ENCODE assay signal across 8 cellular contexts in the genomic region with DNA sequence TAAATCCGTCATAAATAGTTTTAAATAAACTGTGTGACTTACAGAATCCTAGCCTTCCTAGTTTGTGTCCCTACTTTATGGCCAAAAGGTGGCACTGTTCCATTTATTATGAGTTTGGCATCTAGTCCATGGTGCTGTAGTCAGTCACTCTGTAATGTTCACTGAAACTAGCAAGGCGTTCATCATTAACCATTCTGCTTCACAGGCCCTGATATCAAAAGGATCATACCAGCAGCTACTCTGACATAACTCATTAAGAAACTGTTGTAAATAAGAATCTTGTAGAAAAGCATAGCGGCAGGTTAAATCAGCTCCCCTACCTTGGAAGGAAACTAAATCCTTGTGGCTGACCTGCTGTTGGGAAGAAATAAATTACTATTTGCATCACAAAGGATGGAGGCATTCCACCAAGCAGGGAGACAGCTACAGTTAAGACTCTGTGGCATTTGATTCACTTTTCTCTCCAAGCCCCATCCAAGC.
DNase-seq lines count a peak whose midpoint lies in the region; ATAC-seq, FAIRE-seq and TF ChIP-seq lines count a peak whose summit lies in the region.

No MANE protein-coding gene starts in this region.

- peak; percentile 87 for FAIRE-seq in endothelial cell of umbilical vein (lab: Jason Lieb, UNC)

- intact Hi-C loops in endothelial cell of umbilical vein (cut with micrococcal nuclease), result loop anchor here (1.0 to 5.0 kb wide), 2 partner anchors 137 to 417 kb away; no protein-coding TSS in a partner anchor

- H3K36me3 ChIP-seq in DOHH2 (ENCODE audit: control insufficient read depth, low read length), result no peaks in the 10 kb centered on the region
- H3K36me3 ChIP-seq in H7 (replicated peaks; ENCODE audit: control insufficient read depth, insufficient read depth, low read length), result no peaks in the 10 kb centered on the region
- no peaks in the 10 kb centered on the region for H3K36me3 ChIP-seq in endothelial cell of umbilical vein (ENCODE audit: control insufficient read depth in 2 of 2, extremely low read depth in 1 of 2, insufficient read depth in 2 of 2, low read length in 2 of 2)

- POLR2A ChIA-PET in endothelial cell of umbilical vein (lab: Charles Lee), result no interaction called here

- no peak overlapping the region for H3K27ac ChIP-seq in DOHH2 (ENCODE audit: low read depth, low read length)
- H3K27ac ChIP-seq in endothelial cell of umbilical vein (ENCODE audit: insufficient read depth, low read depth, low read length), result no peak overlapping the region

- H3K4me3 Mint-ChIP-seq in stimulated activated naive CD8-positive, alpha-beta T cell treated with anti-CD3 and anti-CD28 coated beads, Interleukin-15, amount 100 ng/mL, for 72 hours, result no peak overlapping the region

- no peak overlapping the region for H3K4me3 ChIP-seq in DOHH2 (ENCODE audit: low read length)
- H3K4me3 ChIP-seq in H7 (ENCODE audit: insufficient read depth, low read depth, low read length), result no peak overlapping the region
- no peak overlapping the region for H3K4me3 ChIP-seq in endothelial cell of umbilical vein (replicated peaks in 1 of 3; ENCODE audit: insufficient read depth in 1 of 3, low read depth in 1 of 3, low read length in 3 of 3)

- BruUV-seq in endothelial cell of umbilical vein (replicated peaks; lab: Mats Ljungman, UMichigan), result no TSS peak

- no peak overlapping the region for H3K4me2 ChIP-seq in DOHH2 (ENCODE audit: low read length)
- H3K4me2 ChIP-seq in endothelial cell of umbilical vein (ENCODE audit: insufficient read depth, low read length), result no peak overlapping the region

- H3K9me3 Mint-ChIP-seq in stimulated activated naive CD8-positive, alpha-beta T cell treated with anti-CD3 and anti-CD28 coated beads, Interleukin-15, amount 100 ng/mL, for 72 hours, result no peaks in the 10 kb centered on the region

- no peak overlapping the region for H2AFZ ChIP-seq in endothelial cell of umbilical vein (ENCODE audit: low read depth, low read length)

- H3K27me3 Mint-ChIP-seq in stimulated activated naive CD8-positive, alpha-beta T cell treated with anti-CD3 and anti-CD28 coated beads, Interleukin-15, amount 100 ng/mL, for 72 hours, result no peaks in the 10 kb centered on the region

- no peak overlapping the region for H3K9ac ChIP-seq in endothelial cell of umbilical vein (replicated peaks; ENCODE audit: extremely low read depth, insufficient read depth, low read length)

- TF ChIP-seq CTCF in DOHH2 (IDR thresholded peaks at IDR 0.05; ENCODE audit: low read depth, low read length, poor library complexity, severe bottlenecking) (peak; percentile 25), endothelial cell of umbilical vein (IDR thresholded peaks at IDR 0.05; ENCODE audit: extremely low read depth in 1 of 2, insufficient read depth in 1 of 2, low read depth in 1 of 2, low read length in 2 of 2) (peak; percentile 11 to 25)

- H3K4me1 ChIP-seq in DOHH2 (ENCODE audit: control insufficient read depth, low read length) (no peaks in the 10 kb centered on the region), endothelial cell of umbilical vein (ENCODE audit: control insufficient read depth, extremely low read depth, insufficient read depth, low read length) (no peaks in the 10 kb centered on the region)

- no peaks in the 10 kb centered on the region for H3F3A ChIP-seq in DOHH2 (ENCODE audit: control insufficient read depth, insufficient read depth)

- H3K9me1 ChIP-seq in endothelial cell of umbilical vein (replicated peaks; ENCODE audit: control insufficient read depth, extremely low read depth, insufficient read depth, low read length), result no peaks in the 10 kb centered on the region

- dilution Hi-C loops in endothelial cell of umbilical vein (cut with MboI; ENCODE audit: extremely low pct_ligation_motif_present, low sequenced_read_pairs), result no loop called here

- H3K27ac Mint-ChIP-seq in stimulated activated naive CD8-positive, alpha-beta T cell treated with anti-CD3 and anti-CD28 coated beads, Interleukin-15, amount 100 ng/mL, for 72 hours, result no peak overlapping the region

- no peaks in the 10 kb centered on the region for H3K9me2 ChIP-seq in DOHH2 (replicated peaks; ENCODE audit: control insufficient read depth, low read length)

- no peak for ATAC-seq in stimulated activated naive CD8-positive, alpha-beta T cell treated with anti-CD3 and anti-CD28 coated beads, Interleukin-15, amount 100 ng/mL, for 72 hours
- ATAC-seq in GM21723 (IDR thresholded peaks at IDR 0.05; ENCODE audit: unreplicated experiment), result no peak

- H3K9me3 ChIP-seq in DOHH2 (ENCODE audit: control insufficient read depth, insufficient read depth, low read length) (no peaks in the 10 kb centered on the region), endothelial cell of umbilical vein (replicated peaks; ENCODE audit: control insufficient read depth, insufficient read depth, low read length) (no peaks in the 10 kb centered on the region)

- H3K79me2 ChIP-seq in DOHH2 (ENCODE audit: control insufficient read depth, low read length) (no peaks in the 10 kb centered on the region), endothelial cell of umbilical vein (ENCODE audit: control insufficient read depth, insufficient read depth, low read length) (no peaks in the 10 kb centered on the region)

- CTCF ChIA-PET in endothelial cell of umbilical vein (lab: Charles Lee), result interaction anchor here (1.0 to 3.2 kb wide), 3 partner anchors 9 to 419 kb away, joined by 3 to 51 read pairs (median 5); no protein-coding TSS in a partner anchor

- DNase-seq in H7, result peak; percentile 55
- peak; percentile 1 to 28 for DNase-seq in NCI-H526 (lab: John Stamatoyannopoulos, UW)
- peak; percentile 49 for DNase-seq in endothelial cell of umbilical vein (ENCODE audit: low read depth, low spot score)
- peak; percentile 3 for DNase-seq in non-pigmented ciliary epithelial cell (ENCODE audit: low read depth)
- no peak for DNase-seq in stimulated activated CD4-positive, alpha-beta T cell treated with anti-CD3 and anti-CD28 coated beads, Interleukin-4, amount 100 ng/mL, for 4 hours
- no peak for DNase-seq in stimulated activated naive CD8-positive, alpha-beta T cell treated with anti-CD3 and anti-CD28 coated beads, Interleukin-15, amount 100 ng/mL, for 72 hours

- TF ChIP-seq POLR2A in endothelial cell of umbilical vein (IDR thresholded peaks at IDR 0.05; ENCODE audit: low read depth, low read length), result no peak

- H4K20me1 ChIP-seq in DOHH2 (ENCODE audit: control insufficient read depth, insufficient read depth, low read depth, low read length) (no peaks in the 10 kb centered on the region), endothelial cell of umbilical vein (replicated peaks; ENCODE audit: control insufficient read depth, extremely low read depth, insufficient read depth, low read length) (no peaks in the 10 kb centered on the region)

- H3K27me3 ChIP-seq in DOHH2 (ENCODE audit: control insufficient read depth, low read length), result no peaks in the 10 kb centered on the region
- no peaks in the 10 kb centered on the region for H3K27me3 ChIP-seq in H7 (ENCODE audit: control insufficient read depth, insufficient read depth, low read length)
- H3K27me3 ChIP-seq in endothelial cell of umbilical vein (ENCODE audit: control insufficient read depth in 2 of 2, insufficient read depth in 2 of 2, low read length in 2 of 2), result no peaks in the 10 kb centered on the region

- no peaks in the 10 kb centered on the region for H3K4me1 Mint-ChIP-seq in stimulated activated naive CD8-positive, alpha-beta T cell treated with anti-CD3 and anti-CD28 coated beads, Interleukin-15, amount 100 ng/mL, for 72 hours

TF ChIP-seq in endothelial cell of umbilical vein, 7 proteins besides CTCF, POLR2A, EP300 and RAD21:
- TF ChIP-seq JUN (IDR thresholded peaks at IDR 0.05; ENCODE audit: borderline replicate concordance, insufficient read depth, insufficient read length, low read depth) (no peak), EZH2 (IDR thresholded peaks at IDR 0.05; ENCODE audit: borderline replicate concordance, low read depth, low read length, severe bottlenecking) (no peak), POLR2AphosphoS5 (IDR thresholded peaks at IDR 0.05; ENCODE audit: insufficient read depth, low read depth, low read length) (no peak), MYC (IDR thresholded peaks at IDR 0.05; ENCODE audit: low read depth, low read length) (no peak), FOS (IDR thresholded peaks at IDR 0.05; ENCODE audit: borderline replicate concordance, insufficient read depth, low read length) (no peak), GATA2 (IDR thresholded peaks at IDR 0.05; ENCODE audit: insufficient read depth, insufficient read length, low read depth, low read length) (no peak)
- TF ChIP-seq, protein P1, sequence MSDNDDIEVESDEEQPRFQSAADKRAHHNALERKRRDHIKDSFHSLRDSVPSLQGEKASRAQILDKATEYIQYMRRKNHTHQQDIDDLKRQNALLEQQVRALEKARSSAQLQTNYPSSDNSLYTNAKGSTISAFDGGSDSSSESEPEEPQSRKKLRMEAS (IDR thresholded peaks at IDR 0.05; ENCODE audit: insufficient read depth, insufficient read length), result no peak
TF ChIP-seq in endothelial cell of umbilical vein: peak in this region for 0.

Comparison
In these comparisons a context has a peak if more than half of its experiments do, and no peak if none do; other contexts are left out.
1. DNase-seq: peak in H7 (single experiment), NCI-H526 (2 of 2), endothelial cell of umbilical vein (single experiment) and non-pigmented ciliary epithelial cell (single experiment); none in stimulated activated CD4-positive, alpha-beta T cell treated with anti-CD3 and anti-CD28 coated beads, Interleukin-4, amount 100 ng/mL, for 4 hours (0 of 2) and stimulated activated naive CD8-positive, alpha-beta T cell treated with anti-CD3 and anti-CD28 coated beads, Interleukin-15, amount 100 ng/mL, for 72 hours (0 of 2).